ENCODE assay signal across 9 cellular contexts in the genomic region with DNA sequence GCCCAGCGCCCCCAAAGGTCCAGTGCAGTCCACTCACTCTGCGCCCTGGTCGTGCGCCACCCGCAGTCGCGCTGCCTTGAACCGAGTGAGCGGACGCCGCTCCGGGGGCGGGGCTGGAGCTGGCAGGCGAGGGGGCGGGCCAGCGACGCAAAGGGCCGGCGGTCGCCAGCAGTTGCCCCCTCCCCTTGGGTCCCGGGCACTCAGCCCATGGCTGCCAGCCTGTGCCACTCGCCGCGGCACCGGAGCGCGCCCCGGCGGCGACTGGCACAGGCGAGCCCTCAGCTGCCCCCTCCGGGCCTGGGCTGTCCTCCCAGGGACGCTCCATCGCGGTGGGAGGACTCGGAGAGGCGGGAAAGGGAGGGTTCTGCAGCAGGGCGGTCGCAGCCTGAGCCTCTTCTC. TPM values are rescaled to one million over a fixed set of nuclear protein-coding genes. Genes with fewer than 3 reads are reported as not detected.
DNase-seq lines count a peak whose midpoint lies in the region; ATAC-seq, FAIRE-seq and TF ChIP-seq lines count a peak whose summit lies in the region.
"Had no signal": no experiment of that assay in that cellular context is flagged by ENCODE, and none has a peak within 500 bp of the region (broad histone marks: within the 10 kb centered on the region; RNA-seq: fewer than 3 reads in every experiment).

A gene with protein sequence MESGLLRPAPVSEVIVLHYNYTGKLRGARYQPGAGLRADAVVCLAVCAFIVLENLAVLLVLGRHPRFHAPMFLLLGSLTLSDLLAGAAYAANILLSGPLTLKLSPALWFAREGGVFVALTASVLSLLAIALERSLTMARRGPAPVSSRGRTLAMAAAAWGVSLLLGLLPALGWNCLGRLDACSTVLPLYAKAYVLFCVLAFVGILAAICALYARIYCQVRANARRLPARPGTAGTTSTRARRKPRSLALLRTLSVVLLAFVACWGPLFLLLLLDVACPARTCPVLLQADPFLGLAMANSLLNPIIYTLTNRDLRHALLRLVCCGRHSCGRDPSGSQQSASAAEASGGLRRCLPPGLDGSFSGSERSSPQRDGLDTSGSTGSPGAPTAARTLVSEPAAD (minus strand): TSS at position 87 of the 399 bp plus-strand sequence. CDS start 2,436 bp downstream, outside the sequence.

- peak; percentile 10 to 58 (median 44) for ATAC-seq in heart right ventricle

- H3K4me1 Mint-ChIP-seq in activated T-cell treated with anti-CD3 and anti-CD28 coated beads, Interleukin-2, amount 50 U/mL, for 24 hours (ENCODE audit: low read depth) = peaks cover 29% of the 10 kb centered on the region

- peaks cover 65% of the 10 kb centered on the region for H3K27me3 Mint-ChIP-seq in activated T-cell treated with anti-CD3 and anti-CD28 coated beads, Interleukin-2, amount 50 U/mL, for 24 hours

- peak within 1 kb of the TSS; percentile 22 to 55 (median 46) for H3K4me3 ChIP-seq in heart right ventricle

- DNase-seq in AG08395 (ENCODE audit: low spot score) = peak; percentile 29
- DNase-seq in H54 (ENCODE audit: insufficient read length, low spot score) = peak; percentile 74
- DNase-seq in activated T-cell treated with anti-CD3 and anti-CD28 coated beads, Interleukin-2, amount 50 U/mL, for 24 hours = peak; percentile 38
- peak; percentile 11 to 21 for DNase-seq in heart right ventricle
- peak; percentile 93 for DNase-seq in putamen (ENCODE audit: low spot score)
- DNase-seq in HUDEP-2 (lab: John Stamatoyannopoulos, UW; ENCODE audit: unreplicated experiment in 76 of 76) = no peak
- DNase-seq in effector CD8-positive, alpha-beta T cell (lab: John Stamatoyannopoulos, UW) = no peak
- DNase-seq in D721Med (ENCODE audit: insufficient read length, low spot score) = no peak

- H3K36me3 ChIP-seq in heart right ventricle = no peaks in the 10 kb centered on the region

- no peaks in the 10 kb centered on the region for H3K36me3 Mint-ChIP-seq in activated T-cell treated with anti-CD3 and anti-CD28 coated beads, Interleukin-2, amount 50 U/mL, for 24 hours (ENCODE audit: low read depth)

- no peaks in the 10 kb centered on the region for H3K9me3 Mint-ChIP-seq in activated T-cell treated with anti-CD3 and anti-CD28 coated beads, Interleukin-2, amount 50 U/mL, for 24 hours

- peak; percentile 34; the same call in 1 of the 2 replicates for TF ChIP-seq POLR2A in H54 (IDR thresholded peaks at IDR 0.05; ENCODE audit: low read depth, low read length)

- peak within 1 kb of the TSS in 5 of 10 donors; percentile 16 to 69 (median 48) for H3K27ac ChIP-seq in heart right ventricle

- H3K9me3 ChIP-seq in heart right ventricle = no peaks in the 10 kb centered on the region

- WGBS in heart right ventricle, 2 donors = 0 to 1% methylated on average over 32 to 39 of the region's 39 CpGs

- H3K27me3 ChIP-seq in heart right ventricle = peaks cover 12 to 88% (median 79%) of the 10 kb centered on the region in 7 donors

- FAIRE-seq in H54 (lab: Jason Lieb, UNC) (no peak), D721Med (lab: Jason Lieb, UNC) (no peak)
- FAIRE-seq: islet of Langerhans had no signal

- H3K4me3 Mint-ChIP-seq in activated T-cell treated with anti-CD3 and anti-CD28 coated beads, Interleukin-2, amount 50 U/mL, for 24 hours = peak within 1 kb of the TSS; percentile 55

- no peak for TF ChIP-seq CTCF in heart right ventricle (IDR thresholded peaks at IDR 0.05)
- TF ChIP-seq CTCF in D721Med (IDR thresholded peaks at IDR 0.05; ENCODE audit: insufficient read depth, missing control alignments) = no peak

- no peak within 1 kb of the TSS for H3K27ac Mint-ChIP-seq in activated T-cell treated with anti-CD3 and anti-CD28 coated beads, Interleukin-2, amount 50 U/mL, for 24 hours

- peaks cover 7 to 36% (median 24%) of the 10 kb centered on the region in 9 donors for H3K4me1 ChIP-seq in heart right ventricle

- intact Hi-C loops in heart right ventricle (cut with DNase I) = no loop called here

RNA-seq across cellular contexts. Expression of the gene that starts here (rescaled TPM):
- total RNA-seq in heart right ventricle = 1 to 10 TPM in 1 of 10 donors, under 1 TPM in 6, not detected in 3; 0.12 to 1.1 (median 0.36) TPM
- polyA plus RNA-seq in heart right ventricle = under 1 TPM; 0.13 to 0.15 TPM

Comparison
In these comparisons a context has a peak if more than half of its experiments do, and no peak if none do; other contexts are left out.
1. DNase-seq: peak in AG08395 (single experiment), H54 (single experiment), activated T-cell treated with anti-CD3 and anti-CD28 coated beads, Interleukin-2, amount 50 U/mL, for 24 hours (single experiment), heart right ventricle (2 of 2) and putamen (single experiment); none in HUDEP-2 (0 of 76), effector CD8-positive, alpha-beta T cell (single experiment) and D721Med (single experiment).